In the genomic region with DNA sequence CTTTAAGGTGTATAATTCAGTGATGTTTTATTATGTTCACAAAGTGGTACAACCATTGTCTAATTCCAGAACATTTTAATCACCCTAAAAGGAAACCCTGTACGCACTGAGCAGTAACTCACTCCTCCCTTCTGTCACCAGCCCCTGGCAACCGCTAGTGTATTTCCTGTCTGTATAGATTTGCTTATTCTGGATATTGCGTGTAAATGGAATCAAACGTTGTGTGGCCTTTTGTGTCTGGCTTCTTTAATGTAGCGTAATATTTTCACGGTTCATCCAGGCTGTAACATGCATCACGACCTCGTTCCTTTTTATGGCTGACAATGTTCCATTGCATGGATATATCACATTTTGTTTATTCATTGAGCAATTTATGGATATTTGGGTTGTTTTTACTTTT, we compare ENCODE assay signal across 29 cellular contexts.
"Had no signal": no experiment of that assay in that cellular context is flagged by ENCODE, and none has a peak within 500 bp of the region (broad histone marks: within the 10 kb centered on the region; RNA-seq: fewer than 3 reads in every experiment).

No MANE protein-coding gene starts in this region.

- H3K27me3 Mint-ChIP-seq: type B pancreatic cell had no signal

- H3K4me3 ChIP-seq: stomach, suprapubic skin, testis, thoracic aorta, thyroid gland, tibial artery, tibial nerve, transverse colon, upper lobe of left lung, upper lobe of right lung, uterus, vagina had no signal

- H3K27me3 ChIP-seq: testis, thyroid gland, upper lobe of left lung, uterus, vagina had no signal

- H3K4me1 Mint-ChIP-seq: stimulated activated effector memory CD8-positive, alpha-beta T cell treated with anti-CD3 and anti-CD28 coated beads, Interleukin-12 subunit alpha, Interleukin-12 subunit beta, amount 100 ng/mL, for 72 hours; stimulated activated memory B cell treated with anti-CD40 and anti-IgM and Interleukin-4, amounts not matched to agents 10 μg/mL and 1 μg/mL and 100 μg/mL, for 72 hours; stimulated activated naive CD8-positive, alpha-beta T cell treated with anti-CD3 and anti-CD28 coated beads, Interleukin-15, amount 100 ng/mL, for 72 hours had no signal

- DNase-seq: stimulated activated CD4-positive, alpha-beta T cell treated with anti-CD3 and anti-CD28 coated beads, Interleukin-2, amount 100 ng/mL, for 48 hours; stimulated activated CD4-positive, alpha-beta T cell treated with anti-CD3 and anti-CD28 coated beads, Interleukin-4, amount 100 ng/mL, for 1 hour; stimulated activated CD4-positive, alpha-beta T cell treated with anti-CD3 and anti-CD28 coated beads, Interleukin-4, amount 100 ng/mL, for 24 hours; stimulated activated CD4-positive, alpha-beta T cell treated with anti-CD3 and anti-CD28 coated beads, Interleukin-4, amount 100 ng/mL, for 4 hours; stimulated activated CD8-positive, alpha-beta memory T cell treated with anti-CD3 and anti-CD28 coated beads, Interleukin-4, amount 100 ng/mL, for 48 hours; stimulated activated naive B cell treated with anti-CD40 and anti-IgM and Interleukin-4, amounts not matched to agents 10 μg/mL and 1 μg/mL and 100 μg/mL, for 72 hours; stimulated activated naive CD4-positive, alpha-beta T cell; stimulated activated naive CD4-positive, alpha-beta T cell treated with Interleukin-2 at 50 U/mL for 16 hours; stimulated activated naive CD8-positive, alpha-beta T cell treated with anti-CD3 and anti-CD28 coated beads, Interleukin-15, amount 100 ng/mL, for 72 hours; stimulated activated naive CD8-positive, alpha-beta T cell treated with anti-CD3 and anti-CD28 coated beads, Interleukin-15, Interleukin-2, amounts not matched to agents 100 U/mL and 50 U/mL, for 24 hours; stomach; substantia nigra; testis; thyroid gland; tibial artery; transverse colon; trophoblast cell; upper lobe of left lung; upper lobe of right lung; uterus had no signal

- H3K27ac ChIP-seq: stomach, suprapubic skin, testis, thoracic aorta, thyroid gland, tibial artery, tibial nerve, transverse colon, upper lobe of left lung, upper lobe of right lung, uterus, vagina had no signal

- H3K9me3 ChIP-seq: testis, thoracic aorta, thyroid gland, upper lobe of right lung, vagina had no signal

- H3K27ac Mint-ChIP-seq: stimulated activated effector memory CD8-positive, alpha-beta T cell treated with anti-CD3 and anti-CD28 coated beads, Interleukin-12 subunit alpha, Interleukin-12 subunit beta, amount 100 ng/mL, for 72 hours; stimulated activated memory B cell treated with anti-CD40 and anti-IgM and Interleukin-4, amounts not matched to agents 10 μg/mL and 1 μg/mL and 100 μg/mL, for 72 hours; stimulated activated naive B cell treated with anti-CD40 and anti-IgM and Interleukin-4, amounts not matched to agents 10 μg/mL and 1 μg/mL and 100 μg/mL, for 72 hours; stimulated activated naive CD8-positive, alpha-beta T cell treated with anti-CD3 and anti-CD28 coated beads, Interleukin-15, amount 100 ng/mL, for 72 hours; stimulated activated naive CD8-positive, alpha-beta T cell treated with anti-CD3 and anti-CD28 coated beads, Interleukin-15, Interleukin-2, amounts not matched to agents 100 ng/mL and 50 ng/mL, for 24 hours; type B pancreatic cell had no signal

- H3K36me3 ChIP-seq: thoracic aorta, thyroid gland, transverse colon, upper lobe of right lung, uterus, vagina had no signal

- FAIRE-seq: urothelium cell line had no signal

- H3K4me3 Mint-ChIP-seq: stimulated activated effector memory CD8-positive, alpha-beta T cell treated with anti-CD3 and anti-CD28 coated beads, Interleukin-12 subunit alpha, Interleukin-12 subunit beta, amount 100 ng/mL, for 72 hours; stimulated activated memory B cell treated with anti-CD40 and anti-IgM and Interleukin-4, amounts not matched to agents 10 μg/mL and 1 μg/mL and 100 μg/mL, for 72 hours; stimulated activated naive B cell treated with anti-CD40 and anti-IgM and Interleukin-4, amounts not matched to agents 10 μg/mL and 1 μg/mL and 100 μg/mL, for 72 hours; stimulated activated naive CD8-positive, alpha-beta T cell treated with anti-CD3 and anti-CD28 coated beads, Interleukin-15, amount 100 ng/mL, for 72 hours; stimulated activated naive CD8-positive, alpha-beta T cell treated with anti-CD3 and anti-CD28 coated beads, Interleukin-15, Interleukin-2, amounts not matched to agents 100 ng/mL and 50 ng/mL, for 24 hours; type B pancreatic cell had no signal

- H3K4me1 ChIP-seq: stomach, suprapubic skin, testis, thyroid gland, tibial artery, tibial nerve, transverse colon, upper lobe of left lung, upper lobe of right lung, uterus, vagina had no signal
